8 cellular contexts compared by ENCODE assay signal in the genomic region with DNA sequence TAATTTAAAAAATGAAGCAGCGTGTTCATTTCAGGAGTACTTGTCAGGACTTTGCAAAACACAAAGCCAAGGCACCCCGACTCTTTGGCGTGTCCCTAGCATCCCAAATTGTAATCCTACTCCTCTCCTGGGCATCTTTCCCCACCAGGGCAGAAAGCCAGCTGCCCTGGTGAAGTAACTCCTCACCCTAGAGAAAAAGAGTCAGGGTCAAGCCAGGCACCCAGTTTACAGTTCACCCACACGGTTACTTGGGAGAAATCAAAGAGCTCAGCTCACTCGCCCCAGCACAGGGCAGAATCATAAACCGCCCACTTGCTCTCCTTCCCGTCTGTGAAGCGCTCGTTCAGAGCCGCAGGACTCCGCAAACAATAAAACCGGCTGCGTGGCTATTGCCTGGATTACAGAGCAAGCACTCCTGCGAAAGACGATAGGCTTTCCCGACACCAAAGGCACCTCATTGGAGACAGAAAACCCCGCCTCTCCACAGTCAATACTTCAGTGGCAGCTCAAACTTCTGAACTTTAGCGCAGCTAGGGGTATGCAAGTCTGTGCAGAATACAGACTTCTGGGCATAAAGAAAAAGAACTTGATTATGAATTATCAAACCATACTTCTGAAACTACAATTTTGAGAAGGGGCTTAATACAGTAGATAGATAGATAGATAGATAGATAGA.
A peak's percentile ranks its signal among the peaks of the same experiment; 100 is the strongest.
DNase-seq lines count a peak whose midpoint lies in the region; ATAC-seq and TF ChIP-seq lines count a peak whose summit lies in the region.

No MANE protein-coding gene starts in this region.

- intact Hi-C loops in MCF 10A (cut with micrococcal nuclease) = no loop called here

- H3K4me3 Mint-ChIP-seq in MCF 10A (ENCODE audit: unreplicated experiment) = peak overlapping the region; percentile 28

- DNase-seq in DMS153 (lab: John Stamatoyannopoulos, UW) = peak; percentile 87
- DNase-seq in NCI-H2029 (lab: John Stamatoyannopoulos, UW) = peak; percentile 68
- DNase-seq in MCF 10A (ENCODE audit: unreplicated experiment) = no peak
- DNase-seq in iPS-NIHi11 (ENCODE audit: low spot score) = peak; percentile 82
- DNase-seq in RKO (ENCODE audit: low spot score) = no peak

- ATAC-seq in GM18517 (IDR thresholded peaks at IDR 0.05; ENCODE audit: unreplicated experiment) (no peak), GM21381 (IDR thresholded peaks at IDR 0.05; ENCODE audit: unreplicated experiment) (no peak)

- POLR2A ChIA-PET in MCF 10A (lab: Yijun Ruan, JAX) = no interaction called here

- no peaks in the 10 kb centered on the region for H3K4me1 Mint-ChIP-seq in MCF 10A (ENCODE audit: insufficient read depth, unreplicated experiment)

- H3K36me3 Mint-ChIP-seq in MCF 10A (ENCODE audit: insufficient read depth, unreplicated experiment) = no peaks in the 10 kb centered on the region

- peak overlapping the region; percentile 14 for H3K27ac Mint-ChIP-seq in MCF 10A (ENCODE audit: low read depth, unreplicated experiment)

- BruUV-seq in MCF 10A (replicated peaks; lab: Mats Ljungman, UMichigan) = no TSS peak

- no peaks in the 10 kb centered on the region for H3K27me3 Mint-ChIP-seq in MCF 10A (ENCODE audit: insufficient read depth, unreplicated experiment)

- H3K9me3 Mint-ChIP-seq in MCF 10A (ENCODE audit: unreplicated experiment) = no peaks in the 10 kb centered on the region

- H3K4me3 ChIP-seq in skin epidermis = peak overlapping the region in 5 of 7 experiments; percentile 4 to 28 (median 20)

- CTCF ChIA-PET in MCF 10A (lab: Yijun Ruan, JAX) = interaction anchor here (0.7 to 0.9 kb wide), 2 partner anchors 32 to 194 kb away, joined by 3 read pairs; no protein-coding TSS in a partner anchor

- peak overlapping the region in 5 of 21 experiments; percentile 37 to 77 (median 60) for H3K27ac ChIP-seq in skin epidermis

- TF ChIP-seq CTCF in MCF 10A (IDR thresholded peaks at IDR 0.05; ENCODE audit: unreplicated experiment) = no peak

Comparison
In these comparisons a context has a peak if more than half of its experiments do, and no peak if none do; other contexts are left out.
1. DNase-seq: peak in DMS153 (single experiment), NCI-H2029 (single experiment) and iPS-NIHi11 (single experiment); none in MCF 10A (single experiment) and RKO (single experiment).